In the genomic region with DNA sequence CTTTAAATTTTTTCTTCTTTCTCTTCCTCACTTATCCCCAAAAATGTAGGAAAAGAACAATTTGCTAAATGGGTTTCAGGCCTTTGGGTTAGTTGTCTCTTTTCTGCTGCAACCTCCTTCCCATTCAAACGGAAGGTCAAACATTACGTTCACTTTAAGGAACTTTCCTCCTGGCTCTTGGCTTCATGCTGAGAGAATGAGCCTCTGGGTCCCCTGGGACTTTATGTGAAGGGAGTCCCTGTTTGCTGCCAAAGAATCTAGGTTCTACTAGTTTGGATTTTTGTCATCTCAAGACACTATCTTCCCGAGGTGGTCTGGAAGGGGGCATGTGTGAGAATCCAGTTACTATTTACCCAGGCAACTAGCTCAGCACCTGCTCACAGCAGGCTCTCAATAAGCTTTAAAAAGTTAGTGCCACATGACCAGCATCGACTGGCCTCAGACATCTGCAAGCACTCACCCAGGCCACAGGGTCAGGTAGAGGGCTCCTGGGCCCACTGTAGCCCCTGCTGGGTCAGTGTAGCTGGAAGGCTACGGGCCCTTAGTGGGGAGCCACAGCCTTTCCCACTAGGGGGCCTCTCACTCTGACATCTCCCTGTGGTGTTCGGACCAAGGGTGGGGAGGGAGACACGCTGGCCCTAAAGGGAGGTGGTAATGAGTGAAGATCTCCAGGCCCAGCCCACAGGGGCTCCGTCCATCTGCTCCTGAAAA, we compare ENCODE assay signal across 10 cellular contexts. TPM values are rescaled to one million over a fixed set of nuclear protein-coding genes. Genes with fewer than 3 reads are reported as not detected.
DNase-seq lines count a peak whose midpoint lies in the region; ATAC-seq, FAIRE-seq and TF ChIP-seq lines count a peak whose summit lies in the region.
"Had no signal": no experiment of that assay in that cellular context is flagged by ENCODE, and none has a peak within 500 bp of the region (broad histone marks: within the 10 kb centered on the region; RNA-seq: fewer than 3 reads in every experiment).

No MANE protein-coding gene starts in this region.

- H3K79me2 ChIP-seq in HepG2 (ENCODE audit: insufficient read depth, low read length) = no peaks in the 10 kb centered on the region

- CTCF ChIA-PET in HepG2 (lab: Yijun Ruan, JAX; ENCODE audit: low intra/inter-chr PET ratio, low total read pairs) = no interaction called here

- POLR2A ChIA-PET in HepG2 (lab: Yijun Ruan, JAX) = no interaction called here

- peak; percentile 12 for TF ChIP-seq CTCF in D721Med (IDR thresholded peaks at IDR 0.05; ENCODE audit: insufficient read depth, missing control alignments)
- TF ChIP-seq CTCF in astrocyte of the cerebellum (IDR thresholded peaks at IDR 0.05; ENCODE audit: low read depth, low read length, missing control alignments) = peak; percentile 9
- TF ChIP-seq CTCF in HepG2 (CRISPR knock-in tag; IDR thresholded peaks at IDR 0.05) = peak; percentile 54
- TF ChIP-seq CTCF in psoas muscle (IDR thresholded peaks at IDR 0.05) = no peak

- no peak overlapping the region for H3K4me2 ChIP-seq in HepG2 (ENCODE audit: low read depth, low read length)

- no peaks in the 10 kb centered on the region for H3K36me3 ChIP-seq in HepG2 (replicated peaks in 1 of 2; ENCODE audit: control insufficient read depth in 1 of 2, insufficient read depth in 2 of 2, low read length in 2 of 2)
- H3K36me3 ChIP-seq in psoas muscle (ENCODE audit: insufficient read depth in 1 of 2, low read depth in 1 of 2) = no peaks in the 10 kb centered on the region

- no peaks in the 10 kb centered on the region for H4K20me1 ChIP-seq in HepG2 (ENCODE audit: insufficient read depth, low read length)

- H3K9ac ChIP-seq in HepG2 (ENCODE audit: insufficient read depth, low read depth, low read length) = no peak overlapping the region

- TF ChIP-seq EP300 in Ishikawa (IDR thresholded peaks at IDR 0.05; ENCODE audit: borderline replicate concordance) = 0 out of 2 replicates have a peak, but pooled peaks have one; percentile 12
- no peak for TF ChIP-seq EP300 in HepG2 (IDR thresholded peaks at IDR 0.05; ENCODE audit: low read depth in 2 of 2, low read length in 2 of 2)
- no peak for TF ChIP-seq EP300 in HepG2 (CRISPR knock-in tag; IDR thresholded peaks at IDR 0.05; ENCODE audit: borderline replicate concordance)

- intact Hi-C loops in HepG2 (cut with micrococcal nuclease; ENCODE audit: unreplicated experiment) (no loop called here), psoas muscle (cut with DNase I) (no loop called here)

- no peak for DNase-seq in D721Med (ENCODE audit: insufficient read length, low spot score)
- no peak for DNase-seq in astrocyte of the cerebellum (ENCODE audit: low read depth)
- peak; percentile 13 for DNase-seq in HepG2 (ENCODE audit: low spot score)
- no peak for DNase-seq in psoas muscle
- no peak for DNase-seq in LoVo (ENCODE audit: low spot score)
- no peak for DNase-seq in COLO829 (ENCODE audit: low spot score)
- no peak for DNase-seq in H54 (ENCODE audit: insufficient read length, low spot score)
- DNase-seq: activated CD4-positive, alpha-beta T cell treated with anti-CD3 and anti-CD28 coated beads for 1 hour; HCEC 1CT had no signal

- in situ Hi-C loops in astrocyte of the cerebellum (cut with HindIII; ENCODE audit: low sequenced_read_pairs) = no loop called here
- in situ Hi-C loops in HepG2 (cut with HindIII; ENCODE audit: extremely low pct_ligation_motif_present, low pct_unique_long_range_greater_than_20kb) = no loop called here

- no peaks in the 10 kb centered on the region for H3K9me3 ChIP-seq in HepG2 (ENCODE audit: low read length)
- no peaks in the 10 kb centered on the region for H3K9me3 ChIP-seq in psoas muscle

- TF ChIP-seq POLR2A in HepG2 (IDR thresholded peaks at IDR 0.05; ENCODE audit: insufficient read depth in 1 of 2, low read depth in 2 of 2, low read length in 2 of 2) (no peak), H54 (IDR thresholded peaks at IDR 0.05; ENCODE audit: low read depth, low read length) (no peak)

- H3K4me3 ChIP-seq in astrocyte of the cerebellum (ENCODE audit: low read depth, low read length) = no peak overlapping the region
- H3K4me3 ChIP-seq in HepG2 (replicated peaks in 1 of 3; ENCODE audit: insufficient read depth in 1 of 3, low read depth in 2 of 3, low read length in 3 of 3) = no peak overlapping the region
- no peak overlapping the region for H3K4me3 ChIP-seq in psoas muscle

- no peak overlapping the region for H2AFZ ChIP-seq in HepG2 (ENCODE audit: low read length)

- no peaks in the 10 kb centered on the region for H3K4me1 ChIP-seq in HepG2 (ENCODE audit: insufficient read depth, low read length)
- H3K4me1 ChIP-seq in psoas muscle = peaks cover 7% of the 10 kb centered on the region

- H3K27me3 ChIP-seq in HepG2 (ENCODE audit: control insufficient read depth in 1 of 2, insufficient read depth in 2 of 2, low read length in 2 of 2) (peaks cover 1 to 20% of the 10 kb centered on the region in 2 experiments; a peak in 2 of 5 replicates), psoas muscle (ENCODE audit: insufficient read depth in 3 of 3, low read length in 2 of 3) (no peaks in the 10 kb centered on the region)

- no TSS peak for BruUV-seq in HepG2 (replicated peaks; lab: Mats Ljungman, UMichigan)

- ATAC-seq in HepG2 (peak; percentile 97), psoas muscle (no peak)

- H3K27ac ChIP-seq in HepG2 (ENCODE audit: extremely low read length, insufficient read depth, low read length) (no peak overlapping the region), psoas muscle (no peak overlapping the region)

- TF ChIP-seq RAD21 in Ishikawa (IDR thresholded peaks at IDR 0.05; ENCODE audit: low read depth) (no peak), HepG2 (CRISPR knock-in tag; IDR thresholded peaks at IDR 0.05) (no peak)

- 45% methylated on average over 4 of the region's 8 CpGs for WGBS in HepG2 (ENCODE audit: low lambda C conversion rate)
- WGBS in psoas muscle, 3 donors = 67 to 71% (median 69%) methylated on average over 8 of the region's 8 CpGs

- no peak for FAIRE-seq in D721Med (lab: Jason Lieb, UNC)
- FAIRE-seq in HepG2 (lab: Jason Lieb, UNC) = no peak
- no peak for FAIRE-seq in H54 (lab: Jason Lieb, UNC)

TF ChIP-seq in Ishikawa, 13 proteins besides CTCF, POLR2A, EP300 and RAD21 (continues in another document):
- no peak for TF ChIP-seq EGR1 (IDR thresholded peaks at IDR 0.05)
- TF ChIP-seq, protein P1, sequence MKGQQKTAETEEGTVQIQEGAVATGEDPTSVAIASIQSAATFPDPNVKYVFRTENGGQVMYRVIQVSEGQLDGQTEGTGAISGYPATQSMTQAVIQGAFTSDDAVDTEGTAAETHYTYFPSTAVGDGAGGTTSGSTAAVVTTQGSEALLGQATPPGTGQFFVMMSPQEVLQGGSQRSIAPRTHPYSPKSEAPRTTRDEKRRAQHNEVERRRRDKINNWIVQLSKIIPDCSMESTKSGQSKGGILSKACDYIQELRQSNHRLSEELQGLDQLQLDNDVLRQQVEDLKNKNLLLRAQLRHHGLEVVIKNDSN (IDR thresholded peaks at IDR 0.05) = no peak
- TF ChIP-seq CEBPB (IDR thresholded peaks at IDR 0.05) = no peak
- TF ChIP-seq ZBTB7A (IDR thresholded peaks at IDR 0.05; ENCODE audit: low read depth) = no peak
- no peak for TF ChIP-seq FOXM1 (IDR thresholded peaks at IDR 0.05; ENCODE audit: borderline replicate concordance, low read depth)
- TF ChIP-seq TAF1 (IDR thresholded peaks at IDR 0.05; ENCODE audit: low read depth) = no peak
- TF ChIP-seq NFIC (IDR thresholded peaks at IDR 0.05) = no peak

TF ChIP-seq in HepG2, 621 proteins besides CTCF, POLR2A, EP300 and RAD21:
- TF ChIP-seq STAG1 (CRISPR knock-in tag; IDR thresholded peaks at IDR 0.05) = peak; percentile 54
- no peak for TF ChIP-seq MED8 (CRISPR knock-in tag; IDR thresholded peaks at IDR 0.05; ENCODE audit: insufficient replicate concordance)
- TF ChIP-seq ZC3H13 (CRISPR knock-in tag; IDR thresholded peaks at IDR 0.05) = no peak
TF ChIP-seq in HepG2: peak in this region for 1.

RNA-seq across cellular contexts. Expression of gene FAM124A, which starts 40.5 kb away (rescaled TPM):
- not detected in 2 replicates for total RNA-seq in HepG2 (2016; rRNA removed; fragmentation: Illumina TruSeq; extraction: Trizol)
- total RNA-seq in HepG2 (2016; cell fraction: cytosol; rRNA removed; fragmentation: Illumina TruSeq; extraction: Trizol; ENCODE audit: low read depth) = not detected in 2 replicates
- total RNA-seq in HepG2 (2016; cell fraction: insoluble cytoplasmic fraction; rRNA removed; fragmentation: Illumina TruSeq; extraction: Trizol) = not detected in 2 replicates
- total RNA-seq in HepG2 (2016; cell fraction: membrane; rRNA removed; fragmentation: Illumina TruSeq; extraction: Trizol) = not detected in 2 replicates
- not detected in 2 replicates for total RNA-seq in HepG2 (2016; cell fraction: nucleus; rRNA removed; fragmentation: Illumina TruSeq; extraction: Trizol)
- not detected in 2 replicates for polyA plus RNA-seq in HepG2 (2011; rRNA removed)
- polyA plus RNA-seq in HepG2 (2011; cell fraction: cytosol; rRNA removed) = not detected in 2 replicates
- not detected in 2 replicates for polyA plus RNA-seq in HepG2 (2011; cell fraction: nucleus; rRNA removed)
- not detected in 2 replicates for polyA plus RNA-seq in HepG2 (2012)
- polyA plus RNA-seq in HepG2 (2016; cell fraction: cytosol; fragmentation: Illumina TruSeq; extraction: Trizol; ENCODE audit: low read depth) = not detected in 2 replicates
- not detected in 2 replicates for polyA plus RNA-seq in HepG2 (2016; cell fraction: insoluble cytoplasmic fraction; fragmentation: Illumina TruSeq; extraction: Trizol; ENCODE audit: low read depth)
- polyA plus RNA-seq in HepG2 (2016; cell fraction: membrane; fragmentation: Illumina TruSeq; extraction: Trizol; ENCODE audit: low read depth) = 0.15 TPM in 1 of 2 replicates, not detected in the other
- polyA plus RNA-seq in HepG2 (2016; cell fraction: nucleus; fragmentation: Illumina TruSeq; extraction: Trizol; ENCODE audit: insufficient read depth, low read depth) = not detected in 2 replicates
- polyA minus RNA-seq in HepG2 (2011; rRNA and poly(A)+ RNA removed; ENCODE audit: low replicate concordance) = 0.05 TPM in 1 of 2 replicates, not detected in the other
- polyA minus RNA-seq in HepG2 (2011; cell fraction: cytosol; rRNA and poly(A)+ RNA removed) = not detected in 2 replicates
- not detected in 2 replicates for polyA minus RNA-seq in HepG2 (2011; cell fraction: nucleus; rRNA and poly(A)+ RNA removed)
- 1 to 10 TPM in 2 of 4 donors, under 1 TPM in 2; 0.63 to 1.5 (median 0.99) TPM for total RNA-seq in psoas muscle
- polyA plus RNA-seq in psoas muscle = under 1 TPM; 0.51 to 0.75 (median 0.52) TPM
